In genomic region chr9:138149672-138150656, GRCh38 we compare ENCODE assay signal across 8 cellular contexts.
A peak's percentile ranks its signal among the peaks of the same experiment; 100 is the strongest.
DNase-seq lines count a peak whose midpoint lies in the region; ATAC-seq and TF ChIP-seq lines count a peak whose summit lies in the region.
"Not testable (repeated sequence)": the region's sequence is repeated elsewhere in the genome, so short reads cannot be mapped to it uniquely, and the experiment has no call there.

No MANE protein-coding gene starts in this region.

- not testable (repeated sequence) for H3K27me3 ChIP-seq in rectal smooth muscle tissue (ENCODE audit: control insufficient read depth, insufficient read depth, low read length); upper lobe of left lung

- H3K36me3 ChIP-seq in rectal smooth muscle tissue (ENCODE audit: control insufficient read depth, insufficient read depth, low read length); upper lobe of left lung: not testable (repeated sequence)

- not testable (repeated sequence) for H3K9me3 ChIP-seq in upper lobe of left lung

- not testable (repeated sequence) for H3K36me3 Mint-ChIP-seq in activated naive CD8-positive, alpha-beta T cell treated with anti-CD3 and anti-CD28 coated beads for 36 hours

- TF ChIP-seq POLR2A in upper lobe of left lung (IDR thresholded peaks at IDR 0.05) = not testable (repeated sequence)

- TF ChIP-seq CTCF in epithelial cell of proximal tubule (conservative IDR thresholded peaks at IDR 0.05; ENCODE audit: low read depth, low read length) (peak; percentile 47), upper lobe of left lung (IDR thresholded peaks at IDR 0.05) (peak in 5 of 6 experiments; percentile 10 to 61 (median 36))

- H3K4me3 ChIP-seq in epithelial cell of proximal tubule (ENCODE audit: low read depth, low read length) (peak overlapping the region; percentile 60), rectal smooth muscle tissue (ENCODE audit: low read length) (peak overlapping the region; percentile 36), upper lobe of left lung (peak overlapping the region; percentile 5 to 50 (median 44))

- H3K27ac ChIP-seq in rectal smooth muscle tissue (ENCODE audit: low read depth, low read length); upper lobe of left lung: not testable (repeated sequence)

- not testable (repeated sequence) for H3K27ac Mint-ChIP-seq in activated naive CD8-positive, alpha-beta T cell treated with anti-CD3 and anti-CD28 coated beads for 36 hours

- peaks cover 14% of the 10 kb centered on the region for H3K27me3 Mint-ChIP-seq in activated naive CD8-positive, alpha-beta T cell treated with anti-CD3 and anti-CD28 coated beads for 36 hours

- H3K4me3 Mint-ChIP-seq in activated naive CD8-positive, alpha-beta T cell treated with anti-CD3 and anti-CD28 coated beads for 36 hours = peak overlapping the region; percentile 70

- ATAC-seq in upper lobe of left lung (ENCODE audit: low FRiP score in 2 of 2) = peak; percentile 53 to 75

- not testable (repeated sequence) for H3K9ac ChIP-seq in rectal smooth muscle tissue (ENCODE audit: low read length)

- H3K4me1 Mint-ChIP-seq in activated naive CD8-positive, alpha-beta T cell treated with anti-CD3 and anti-CD28 coated beads for 36 hours = not testable (repeated sequence)

- TF ChIP-seq EP300 in upper lobe of left lung (IDR thresholded peaks at IDR 0.05) = not testable (repeated sequence)

- not testable (repeated sequence) for H3K4me1 ChIP-seq in rectal smooth muscle tissue (ENCODE audit: control insufficient read depth, insufficient read depth, low read length)
- H3K4me1 ChIP-seq in upper lobe of left lung = peaks cover 0 to 10% (median 0%) of the 10 kb centered on the region in 4 donors

- not testable (repeated sequence) for H3K9me3 Mint-ChIP-seq in activated naive CD8-positive, alpha-beta T cell treated with anti-CD3 and anti-CD28 coated beads for 36 hours

- WGBS in upper lobe of left lung, 2 donors = 25 to 46% methylated on average over 24 to 44 of the region's 81 CpGs

- DNase-seq in Daoy (ENCODE audit: low read depth) (peak; percentile 30), NCI-H1417 (lab: John Stamatoyannopoulos, UW) (peak; percentile 16 to 76 (median 72)), kidney tubule cell (ENCODE audit: low spot score) (peak; percentile 61), upper lobe of left lung (peak in 1 of 2 donors; percentile 89)
- DNase-seq in activated CD4-positive, CD25-positive, alpha-beta regulatory T cell treated with anti-CD3 and anti-CD28 coated beads, Interleukin-2, amount 50 U/mL, for 72 hours = peak; percentile 34
- DNase-seq in activated naive CD8-positive, alpha-beta T cell treated with anti-CD3 and anti-CD28 coated beads for 36 hours = peak; percentile 12
- DNase-seq in epithelial cell of proximal tubule (ENCODE audit: low read depth) = not testable (repeated sequence)
